10 cellular contexts compared by ENCODE assay signal in the genomic region with DNA sequence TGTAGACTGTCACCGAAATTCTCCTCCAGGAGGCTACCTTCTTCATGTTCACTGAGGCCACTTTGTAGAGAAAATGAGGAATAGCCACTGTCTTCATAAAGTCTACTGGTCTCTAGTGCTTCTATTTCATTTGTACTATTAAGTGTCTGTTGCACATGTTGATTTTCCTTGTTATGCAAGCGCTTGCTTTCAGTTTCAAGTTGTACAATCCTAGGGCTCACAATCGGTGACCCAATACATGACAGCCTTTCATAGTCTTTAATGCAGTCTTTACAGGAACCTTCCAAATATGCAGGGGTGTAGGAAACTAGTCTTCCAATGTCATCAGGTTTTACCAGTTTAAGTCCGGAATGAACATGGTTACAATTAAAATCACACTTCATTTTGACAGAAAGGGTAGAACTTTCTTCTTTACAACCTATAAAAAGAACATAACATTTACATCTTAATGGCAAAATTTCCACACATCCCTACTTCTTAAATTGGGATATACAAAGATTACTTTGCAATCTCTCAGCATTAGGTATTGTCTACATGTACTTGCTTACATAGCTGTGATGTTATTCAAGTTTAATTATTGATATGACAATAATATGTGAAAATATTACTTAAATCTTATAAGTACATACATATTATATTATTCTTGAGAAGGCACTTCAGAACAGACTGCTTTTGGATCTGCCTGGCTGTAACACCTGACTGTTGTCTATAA. TPM values are rescaled to one million over a fixed set of nuclear protein-coding genes. Genes with fewer than 3 reads are reported as not detected.
DNase-seq lines count a peak whose midpoint lies in the region; ATAC-seq and TF ChIP-seq lines count a peak whose summit lies in the region.
"Had no signal": no experiment of that assay in that cellular context is flagged by ENCODE, and none has a peak within 500 bp of the region (broad histone marks: within the 10 kb centered on the region; RNA-seq: fewer than 3 reads in every experiment).

No MANE protein-coding gene starts in this region.

- peak overlapping the region; percentile 90 for H3K27ac Mint-ChIP-seq in activated T-cell treated with anti-CD3 and anti-CD28 coated beads, Interleukin-2, amount 50 U/mL, for 72 hours
- H3K27ac Mint-ChIP-seq in stimulated activated naive CD8-positive, alpha-beta T cell treated with anti-CD3 and anti-CD28 coated beads, Interleukin-15, amount 100 ng/mL, for 72 hours = no peak overlapping the region

- no peaks in the 10 kb centered on the region for H3K27me3 Mint-ChIP-seq in activated T-cell treated with anti-CD3 and anti-CD28 coated beads, Interleukin-2, amount 50 U/mL, for 72 hours (ENCODE audit: low read depth)
- no peaks in the 10 kb centered on the region for H3K27me3 Mint-ChIP-seq in stimulated activated naive CD8-positive, alpha-beta T cell treated with anti-CD3 and anti-CD28 coated beads, Interleukin-15, amount 100 ng/mL, for 72 hours

- no peak overlapping the region for H3K4me3 ChIP-seq in choroid plexus epithelial cell (ENCODE audit: low read depth, low read length)
- H3K4me3 ChIP-seq: adrenal gland had no signal

- H3K4me3 Mint-ChIP-seq in activated T-cell treated with anti-CD3 and anti-CD28 coated beads, Interleukin-2, amount 50 U/mL, for 72 hours = peak overlapping the region; percentile 36 to 88
- H3K4me3 Mint-ChIP-seq in stimulated activated naive CD8-positive, alpha-beta T cell treated with anti-CD3 and anti-CD28 coated beads, Interleukin-15, amount 100 ng/mL, for 72 hours = peak overlapping the region; percentile 50 to 57

- H3K9me3 Mint-ChIP-seq in activated T-cell treated with anti-CD3 and anti-CD28 coated beads, Interleukin-2, amount 50 U/mL, for 72 hours = no peaks in the 10 kb centered on the region
- no peaks in the 10 kb centered on the region for H3K9me3 Mint-ChIP-seq in stimulated activated naive CD8-positive, alpha-beta T cell treated with anti-CD3 and anti-CD28 coated beads, Interleukin-15, amount 100 ng/mL, for 72 hours

- DNase-seq in activated T-cell treated with anti-CD3 and anti-CD28 coated beads, Interleukin-2, amount 50 U/mL, for 72 hours = no peak
- DNase-seq in activated T-cell treated with anti-CD3 and anti-CD28 coated beads, Interleukin-2, amount 50 U/mL, for 48 hours = no peak
- DNase-seq in choroid plexus epithelial cell (ENCODE audit: low read depth) (peak; percentile 57), C1 segment of cervical spinal cord (lab: John Stamatoyannopoulos, UW) (no peak)
- DNase-seq in stimulated activated naive CD8-positive, alpha-beta T cell treated with anti-CD3 and anti-CD28 coated beads, Interleukin-15, amount 100 ng/mL, for 72 hours = no peak
- DNase-seq in activated CD8-positive, alpha-beta memory T cell treated with anti-CD3 and anti-CD28 coated beads, Interleukin-2, amount 50 U/mL, for 48 hours = no peak
- DNase-seq: adrenal gland had no signal

- ATAC-seq in activated T-cell treated with anti-CD3 and anti-CD28 coated beads, Interleukin-2, amount 50 U/mL, for 72 hours (replicated peaks in 1 of 2) = peak in 1 of 2 donors; percentile 65
- peak; percentile 50 for ATAC-seq in HG03460 (IDR thresholded peaks at IDR 0.05; ENCODE audit: unreplicated experiment)
- ATAC-seq in stimulated activated naive CD8-positive, alpha-beta T cell treated with anti-CD3 and anti-CD28 coated beads, Interleukin-15, amount 100 ng/mL, for 72 hours = peak; percentile 72
- no peak for ATAC-seq in GM21576 (IDR thresholded peaks at IDR 0.05; ENCODE audit: unreplicated experiment)
- ATAC-seq: SK-N-SH treated with all-trans-retinoic acid at 6 μM for 48 hours had no signal

- peaks cover 13 to 47% of the 10 kb centered on the region in 2 donors for H3K36me3 Mint-ChIP-seq in activated T-cell treated with anti-CD3 and anti-CD28 coated beads, Interleukin-2, amount 50 U/mL, for 72 hours (ENCODE audit: insufficient read depth in 2 of 2)

- no peak for TF ChIP-seq CTCF in choroid plexus epithelial cell (conservative IDR thresholded peaks at IDR 0.05; ENCODE audit: low read depth, low read length)

- peaks cover 62% of the 10 kb centered on the region for H3K4me1 Mint-ChIP-seq in activated T-cell treated with anti-CD3 and anti-CD28 coated beads, Interleukin-2, amount 50 U/mL, for 72 hours (ENCODE audit: low read depth)
- H3K4me1 Mint-ChIP-seq in stimulated activated naive CD8-positive, alpha-beta T cell treated with anti-CD3 and anti-CD28 coated beads, Interleukin-15, amount 100 ng/mL, for 72 hours = peaks cover 30% of the 10 kb centered on the region

RNA-seq across cellular contexts. Expression of gene FBXO5, which starts 7.5 kb away (rescaled TPM):
- 10 to 100 TPM; 40.8 to 41.4 TPM for total RNA-seq in activated T-cell treated with anti-CD3 and anti-CD28 coated beads, Interleukin-2, amount 50 U/mL, for 72 hours

RNA-seq across cellular contexts. Expression of gene MTRF1L, which starts 27.1 kb away (rescaled TPM):
- 10 to 100 TPM; 13.8 to 21.1 TPM for total RNA-seq in activated T-cell treated with anti-CD3 and anti-CD28 coated beads, Interleukin-2, amount 50 U/mL, for 72 hours
